11 cellular contexts compared by ENCODE assay signal in the genomic region with DNA sequence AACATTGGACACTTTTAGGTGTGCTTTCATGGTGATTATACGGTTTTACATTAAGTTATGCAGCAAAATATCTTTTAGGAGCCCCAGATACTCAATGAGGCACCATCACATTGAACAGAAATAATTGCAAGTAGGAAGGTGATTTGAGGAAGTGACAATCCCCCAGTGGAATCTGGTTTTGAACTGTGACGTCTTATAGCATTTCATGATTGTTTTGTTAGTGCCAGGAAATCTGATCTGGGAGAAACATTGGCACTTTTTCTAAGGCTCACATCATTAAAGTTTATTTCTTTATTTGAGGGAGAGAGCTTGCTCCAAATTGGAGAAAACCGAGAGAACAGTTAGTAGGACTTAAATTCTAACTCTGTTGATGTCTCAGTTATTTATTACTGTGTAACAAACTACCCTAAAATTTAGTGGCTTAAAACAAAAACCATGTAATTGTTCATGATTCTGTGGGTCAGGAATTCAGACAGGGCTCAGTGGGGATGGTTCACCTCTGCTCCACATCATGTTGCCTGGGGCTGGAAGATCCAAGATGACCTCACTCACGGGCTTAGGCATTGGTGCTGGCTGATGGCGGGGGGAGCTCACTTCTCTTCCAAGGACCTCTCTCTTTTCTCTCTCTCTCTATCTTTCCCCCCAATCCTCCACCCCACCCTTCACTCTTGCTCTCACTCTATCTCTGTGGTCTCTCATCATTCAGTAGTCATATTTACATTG.
DNase-seq lines count a peak whose midpoint lies in the region; ATAC-seq and TF ChIP-seq lines count a peak whose summit lies in the region.
"Had no signal": no experiment of that assay in that cellular context is flagged by ENCODE, and none has a peak within 500 bp of the region (broad histone marks: within the 10 kb centered on the region; RNA-seq: fewer than 3 reads in every experiment).

No MANE protein-coding gene starts in this region.

- H3K79me2 ChIP-seq in hepatocyte = no peaks in the 10 kb centered on the region

- H3K36me3 ChIP-seq in HEK293 (ENCODE audit: control insufficient read depth in 2 of 2, insufficient read depth in 1 of 2, low read length in 2 of 2) = no peaks in the 10 kb centered on the region
- no peaks in the 10 kb centered on the region for H3K36me3 ChIP-seq in hepatocyte (replicated peaks; ENCODE audit: insufficient read depth, low read depth)

- in situ Hi-C loops in astrocyte of the cerebellum (cut with HindIII; ENCODE audit: low sequenced_read_pairs) = no loop called here

- H3K27me3 ChIP-seq in hepatocyte = no peaks in the 10 kb centered on the region

- H3K9me2 ChIP-seq in hepatocyte (replicated peaks; ENCODE audit: insufficient read depth) = no peaks in the 10 kb centered on the region

- peak; percentile 78 for DNase-seq in astrocyte of the cerebellum (ENCODE audit: low read depth)
- DNase-seq in hepatocyte (ENCODE audit: low spot score) = no peak
- DNase-seq in NCI-H2081 treated with DMSO at 0.1 percent for 48 hours (lab: John Stamatoyannopoulos, UW) = no peak
- no peak for DNase-seq in occipital lobe (lab: John Stamatoyannopoulos, UW)
- DNase-seq: NCI-H1417; stimulated activated CD4-positive, alpha-beta T cell treated with anti-CD3 and anti-CD28 coated beads, Interleukin-4, amount 100 ng/mL, for 24 hours; T-helper 9 cell had no signal

- peaks cover 21% of the 10 kb centered on the region for H3K4me1 Mint-ChIP-seq in stimulated activated memory B cell treated with anti-CD40 and anti-IgM and Interleukin-4, amounts not matched to agents 10 μg/mL and 1 μg/mL and 100 μg/mL, for 72 hours

- H3K4me3 Mint-ChIP-seq in stimulated activated memory B cell treated with anti-CD40 and anti-IgM and Interleukin-4, amounts not matched to agents 10 μg/mL and 1 μg/mL and 100 μg/mL, for 72 hours = no peak overlapping the region

- H3K9me3 Mint-ChIP-seq in stimulated activated memory B cell treated with anti-CD40 and anti-IgM and Interleukin-4, amounts not matched to agents 10 μg/mL and 1 μg/mL and 100 μg/mL, for 72 hours = peaks cover 2% of the 10 kb centered on the region

- no peak overlapping the region for H3K27ac ChIP-seq in HEK293 (ENCODE audit: extremely low read depth, low read depth, low read length)
- peak overlapping the region; percentile 70 for H3K27ac ChIP-seq in hepatocyte

- peaks cover 3% of the 10 kb centered on the region; the same call in 1 of the 2 replicates for H3K4me1 ChIP-seq in HEK293 (ENCODE audit: control insufficient read depth, insufficient read depth, low read length)
- peaks cover 8% of the 10 kb centered on the region for H3K4me1 ChIP-seq in hepatocyte (ENCODE audit: insufficient read depth)

- H3K4me3 ChIP-seq in HEK293 (ENCODE audit: low read depth, low read length) = no peak overlapping the region
- no peak overlapping the region for H3K4me3 ChIP-seq in astrocyte of the cerebellum (ENCODE audit: low read depth, low read length)
- H3K4me3 ChIP-seq in hepatocyte = no peak overlapping the region

- H3K27ac Mint-ChIP-seq in stimulated activated memory B cell treated with anti-CD40 and anti-IgM and Interleukin-4, amounts not matched to agents 10 μg/mL and 1 μg/mL and 100 μg/mL, for 72 hours = peak overlapping the region; percentile 48

- H2AFZ ChIP-seq in hepatocyte = no peak overlapping the region

- H3K36me3 Mint-ChIP-seq in stimulated activated memory B cell treated with anti-CD40 and anti-IgM and Interleukin-4, amounts not matched to agents 10 μg/mL and 1 μg/mL and 100 μg/mL, for 72 hours = peaks cover 6% of the 10 kb centered on the region

- POLR2A ChIA-PET in HEK293 (lab: Yijun Ruan, JAX) = no interaction called here

- H3K9me3 ChIP-seq in HEK293 (ENCODE audit: control insufficient read depth, insufficient read depth, low read depth, low read length) (no peaks in the 10 kb centered on the region), hepatocyte (ENCODE audit: low read depth) (no peaks in the 10 kb centered on the region)

- CTCF ChIA-PET in HEK293 (lab: Yijun Ruan, JAX) = interaction anchor here (0.6 to 1.4 kb wide), 4 partner anchors 9 to 477 kb away, joined by 5 to 12 read pairs (median 8); a partner anchor contains a TSS

- WGBS in hepatocyte (ENCODE audit: low lambda C conversion rate, missing lambda C conversion rate) = 77% methylated on average over 5 of the region's 5 CpGs

- no peak for TF ChIP-seq CTCF in HEK293 (tag by site-specific recombination; IDR thresholded peaks at IDR 0.05)
- no peak for TF ChIP-seq CTCF in astrocyte of the cerebellum (IDR thresholded peaks at IDR 0.05; ENCODE audit: low read depth, low read length, missing control alignments)
- no peak for TF ChIP-seq CTCF in hepatocyte (IDR thresholded peaks at IDR 0.05; ENCODE audit: poor library complexity)

- H4K20me1 ChIP-seq in hepatocyte (ENCODE audit: insufficient read depth, poor library complexity, severe bottlenecking) = no peaks in the 10 kb centered on the region

- peak overlapping the region; percentile 29 for H3K4me2 ChIP-seq in hepatocyte

- peak; percentile 50 for ATAC-seq in stimulated activated memory B cell treated with anti-CD40 and anti-IgM and Interleukin-4, amounts not matched to agents 10 μg/mL and 1 μg/mL and 100 μg/mL, for 72 hours
- ATAC-seq in HG03175 (IDR thresholded peaks at IDR 0.05; ENCODE audit: unreplicated experiment) (no peak), GM18519 (IDR thresholded peaks at IDR 0.05; ENCODE audit: low FRiP score, unreplicated experiment) (no peak)

- no peaks in the 10 kb centered on the region for H3K27me3 Mint-ChIP-seq in stimulated activated memory B cell treated with anti-CD40 and anti-IgM and Interleukin-4, amounts not matched to agents 10 μg/mL and 1 μg/mL and 100 μg/mL, for 72 hours

TF ChIP-seq in HEK293, 187 proteins besides CTCF, POLR2A, EP300 and RAD21:
- 0 out of 2 replicates have a peak, but pooled peaks have one; percentile 10 for TF ChIP-seq ZNF600 (tag by site-specific recombination; IDR thresholded peaks at IDR 0.05)
- no peak for TF ChIP-seq KLF1 (tag by site-specific recombination; IDR thresholded peaks at IDR 0.05)
